ENCODE assay signal across 1 cellular context in the genomic region with DNA sequence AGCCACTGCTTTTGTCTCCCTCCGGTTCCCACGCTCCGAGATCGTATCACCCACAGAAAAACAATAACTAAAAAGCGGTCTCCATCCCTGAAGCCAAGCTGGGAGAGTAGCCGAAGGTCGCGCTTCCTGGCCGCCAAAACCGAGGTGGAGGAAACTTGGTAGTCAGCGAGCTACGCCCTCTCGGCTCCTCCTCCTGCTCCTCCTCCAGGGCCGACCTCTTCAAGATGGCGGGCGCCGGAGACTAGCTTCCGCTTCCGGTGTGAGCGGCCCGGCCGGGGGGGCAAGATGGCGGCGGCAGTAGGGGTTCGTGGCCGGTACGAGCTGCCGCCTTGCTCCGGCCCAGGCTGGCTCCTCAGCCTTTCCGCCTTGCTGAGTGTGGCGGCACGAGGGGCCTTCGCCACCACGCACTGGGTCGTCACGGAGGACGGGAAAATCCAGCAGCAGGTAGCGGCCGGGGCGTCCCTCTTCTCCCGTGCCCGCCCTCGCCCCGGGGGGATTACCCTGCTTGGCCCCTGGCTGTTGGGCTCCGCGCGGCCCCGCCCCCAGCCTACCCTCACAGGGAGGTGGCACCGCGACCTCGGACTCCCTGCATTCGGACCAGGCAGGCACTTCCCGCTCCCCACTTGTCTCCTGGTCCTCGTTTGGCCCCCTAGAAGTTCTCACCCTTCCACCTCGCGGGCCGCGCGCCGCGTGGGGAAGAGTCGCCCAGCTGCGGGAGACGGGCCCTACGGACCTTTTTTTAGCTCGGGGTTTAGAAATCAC.
A peak's percentile ranks its signal among the peaks of the same experiment; 100 is the strongest.
TF ChIP-seq lines count a peak whose summit lies in the region.

A gene with protein sequence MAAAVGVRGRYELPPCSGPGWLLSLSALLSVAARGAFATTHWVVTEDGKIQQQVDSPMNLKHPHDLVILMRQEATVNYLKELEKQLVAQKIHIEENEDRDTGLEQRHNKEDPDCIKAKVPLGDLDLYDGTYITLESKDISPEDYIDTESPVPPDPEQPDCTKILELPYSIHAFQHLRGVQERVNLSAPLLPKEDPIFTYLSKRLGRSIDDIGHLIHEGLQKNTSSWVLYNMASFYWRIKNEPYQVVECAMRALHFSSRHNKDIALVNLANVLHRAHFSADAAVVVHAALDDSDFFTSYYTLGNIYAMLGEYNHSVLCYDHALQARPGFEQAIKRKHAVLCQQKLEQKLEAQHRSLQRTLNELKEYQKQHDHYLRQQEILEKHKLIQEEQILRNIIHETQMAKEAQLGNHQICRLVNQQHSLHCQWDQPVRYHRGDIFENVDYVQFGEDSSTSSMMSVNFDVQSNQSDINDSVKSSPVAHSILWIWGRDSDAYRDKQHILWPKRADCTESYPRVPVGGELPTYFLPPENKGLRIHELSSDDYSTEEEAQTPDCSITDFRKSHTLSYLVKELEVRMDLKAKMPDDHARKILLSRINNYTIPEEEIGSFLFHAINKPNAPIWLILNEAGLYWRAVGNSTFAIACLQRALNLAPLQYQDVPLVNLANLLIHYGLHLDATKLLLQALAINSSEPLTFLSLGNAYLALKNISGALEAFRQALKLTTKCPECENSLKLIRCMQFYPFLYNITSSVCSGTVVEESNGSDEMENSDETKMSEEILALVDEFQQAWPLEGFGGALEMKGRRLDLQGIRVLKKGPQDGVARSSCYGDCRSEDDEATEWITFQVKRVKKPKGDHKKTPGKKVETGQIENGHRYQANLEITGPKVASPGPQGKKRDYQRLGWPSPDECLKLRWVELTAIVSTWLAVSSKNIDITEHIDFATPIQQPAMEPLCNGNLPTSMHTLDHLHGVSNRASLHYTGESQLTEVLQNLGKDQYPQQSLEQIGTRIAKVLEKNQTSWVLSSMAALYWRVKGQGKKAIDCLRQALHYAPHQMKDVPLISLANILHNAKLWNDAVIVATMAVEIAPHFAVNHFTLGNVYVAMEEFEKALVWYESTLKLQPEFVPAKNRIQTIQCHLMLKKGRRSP (plus strand): TSS at position 251 of the 762 bp plus-strand sequence. CDS start 35 bp downstream, at position 286.

TF ChIP-seq in GM12878, 131 proteins besides CTCF, POLR2A, EP300 and RAD21 (continued from another document and continues in another):
- TF ChIP-seq, protein P1, sequence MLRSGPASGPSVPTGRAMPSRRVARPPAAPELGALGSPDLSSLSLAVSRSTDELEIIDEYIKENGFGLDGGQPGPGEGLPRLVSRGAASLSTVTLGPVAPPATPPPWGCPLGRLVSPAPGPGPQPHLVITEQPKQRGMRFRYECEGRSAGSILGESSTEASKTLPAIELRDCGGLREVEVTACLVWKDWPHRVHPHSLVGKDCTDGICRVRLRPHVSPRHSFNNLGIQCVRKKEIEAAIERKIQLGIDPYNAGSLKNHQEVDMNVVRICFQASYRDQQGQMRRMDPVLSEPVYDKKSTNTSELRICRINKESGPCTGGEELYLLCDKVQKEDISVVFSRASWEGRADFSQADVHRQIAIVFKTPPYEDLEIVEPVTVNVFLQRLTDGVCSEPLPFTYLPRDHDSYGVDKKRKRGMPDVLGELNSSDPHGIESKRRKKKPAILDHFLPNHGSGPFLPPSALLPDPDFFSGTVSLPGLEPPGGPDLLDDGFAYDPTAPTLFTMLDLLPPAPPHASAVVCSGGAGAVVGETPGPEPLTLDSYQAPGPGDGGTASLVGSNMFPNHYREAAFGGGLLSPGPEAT (IDR thresholded peaks at IDR 0.05; ENCODE audit: low read depth), result peak; percentile 87
- peak; percentile 61; the same call in 1 of the 2 replicates for TF ChIP-seq CHD2 (IDR thresholded peaks at IDR 0.05; ENCODE audit: borderline replicate concordance, low read depth, low read length)
- TF ChIP-seq CREM (IDR thresholded peaks at IDR 0.05; ENCODE audit: low read depth), result peak; percentile 37; the same call in 1 of the 2 replicates
- no peak for TF ChIP-seq CBX3 (IDR thresholded peaks at IDR 0.05; ENCODE audit: borderline replicate concordance, low read depth)
- TF ChIP-seq ASH2L (IDR thresholded peaks at IDR 0.05; ENCODE audit: borderline replicate concordance, low read depth), result peak; percentile 96; the same call in 1 of the 2 replicates
- peak; percentile 46; the same call in 1 of the 2 replicates for TF ChIP-seq TCF12 (IDR thresholded peaks at IDR 0.05; ENCODE audit: low read depth, low read length)
- TF ChIP-seq RCOR1 (conservative IDR thresholded peaks at IDR 0.05; ENCODE audit: low read depth, low read length), result no peak
- peak; percentile 87; the same call in 1 of the 2 replicates for TF ChIP-seq BACH1 (IDR thresholded peaks at IDR 0.05; ENCODE audit: borderline replicate concordance)
- peak; percentile 66 for TF ChIP-seq RELA (IDR thresholded peaks at IDR 0.05; ENCODE audit: borderline replicate concordance, partially characterized antibody)
- TF ChIP-seq MEF2B (IDR thresholded peaks at IDR 0.05; ENCODE audit: partially characterized antibody, poor library complexity, severe bottlenecking), result peak; percentile 40
- peak; percentile 52 for TF ChIP-seq SIX5 (IDR thresholded peaks at IDR 0.05; ENCODE audit: low read depth, low read length, severe bottlenecking)
- TF ChIP-seq, protein P2, sequence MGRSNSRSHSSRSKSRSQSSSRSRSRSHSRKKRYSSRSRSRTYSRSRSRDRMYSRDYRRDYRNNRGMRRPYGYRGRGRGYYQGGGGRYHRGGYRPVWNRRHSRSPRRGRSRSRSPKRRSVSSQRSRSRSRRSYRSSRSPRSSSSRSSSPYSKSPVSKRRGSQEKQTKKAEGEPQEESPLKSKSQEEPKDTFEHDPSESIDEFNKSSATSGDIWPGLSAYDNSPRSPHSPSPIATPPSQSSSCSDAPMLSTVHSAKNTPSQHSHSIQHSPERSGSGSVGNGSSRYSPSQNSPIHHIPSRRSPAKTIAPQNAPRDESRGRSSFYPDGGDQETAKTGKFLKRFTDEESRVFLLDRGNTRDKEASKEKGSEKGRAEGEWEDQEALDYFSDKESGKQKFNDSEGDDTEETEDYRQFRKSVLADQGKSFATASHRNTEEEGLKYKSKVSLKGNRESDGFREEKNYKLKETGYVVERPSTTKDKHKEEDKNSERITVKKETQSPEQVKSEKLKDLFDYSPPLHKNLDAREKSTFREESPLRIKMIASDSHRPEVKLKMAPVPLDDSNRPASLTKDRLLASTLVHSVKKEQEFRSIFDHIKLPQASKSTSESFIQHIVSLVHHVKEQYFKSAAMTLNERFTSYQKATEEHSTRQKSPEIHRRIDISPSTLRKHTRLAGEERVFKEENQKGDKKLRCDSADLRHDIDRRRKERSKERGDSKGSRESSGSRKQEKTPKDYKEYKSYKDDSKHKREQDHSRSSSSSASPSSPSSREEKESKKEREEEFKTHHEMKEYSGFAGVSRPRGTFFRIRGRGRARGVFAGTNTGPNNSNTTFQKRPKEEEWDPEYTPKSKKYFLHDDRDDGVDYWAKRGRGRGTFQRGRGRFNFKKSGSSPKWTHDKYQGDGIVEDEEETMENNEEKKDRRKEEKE (IDR thresholded peaks at IDR 0.05), result no peak
- TF ChIP-seq, protein P3, sequence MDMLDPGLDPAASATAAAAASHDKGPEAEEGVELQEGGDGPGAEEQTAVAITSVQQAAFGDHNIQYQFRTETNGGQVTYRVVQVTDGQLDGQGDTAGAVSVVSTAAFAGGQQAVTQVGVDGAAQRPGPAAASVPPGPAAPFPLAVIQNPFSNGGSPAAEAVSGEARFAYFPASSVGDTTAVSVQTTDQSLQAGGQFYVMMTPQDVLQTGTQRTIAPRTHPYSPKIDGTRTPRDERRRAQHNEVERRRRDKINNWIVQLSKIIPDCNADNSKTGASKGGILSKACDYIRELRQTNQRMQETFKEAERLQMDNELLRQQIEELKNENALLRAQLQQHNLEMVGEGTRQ (IDR thresholded peaks at IDR 0.05; ENCODE audit: borderline replicate concordance, low read depth, low read length), result no peak
- no peak for TF ChIP-seq ZNF217 (IDR thresholded peaks at IDR 0.05)
- TF ChIP-seq, protein P4, sequence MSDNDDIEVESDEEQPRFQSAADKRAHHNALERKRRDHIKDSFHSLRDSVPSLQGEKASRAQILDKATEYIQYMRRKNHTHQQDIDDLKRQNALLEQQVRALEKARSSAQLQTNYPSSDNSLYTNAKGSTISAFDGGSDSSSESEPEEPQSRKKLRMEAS (IDR thresholded peaks at IDR 0.05; ENCODE audit: low read depth, low read length), result peak; percentile 7; the same call in 1 of the 2 replicates
- TF ChIP-seq PAX8 (IDR thresholded peaks at IDR 0.05), result no peak
- peak; percentile 85; the same call in 1 of the 2 replicates for TF ChIP-seq ZNF207 (IDR thresholded peaks at IDR 0.05; ENCODE audit: borderline replicate concordance)
- TF ChIP-seq GABPA (IDR thresholded peaks at IDR 0.05; ENCODE audit: low read depth), result peak; percentile 95
- no peak for TF ChIP-seq CHD4 (IDR thresholded peaks at IDR 0.05)
- TF ChIP-seq NR2C2 (IDR thresholded peaks at IDR 0.05; ENCODE audit: borderline replicate concordance, control insufficient read depth, insufficient read length, low read depth), result no peak
- TF ChIP-seq, protein P5, sequence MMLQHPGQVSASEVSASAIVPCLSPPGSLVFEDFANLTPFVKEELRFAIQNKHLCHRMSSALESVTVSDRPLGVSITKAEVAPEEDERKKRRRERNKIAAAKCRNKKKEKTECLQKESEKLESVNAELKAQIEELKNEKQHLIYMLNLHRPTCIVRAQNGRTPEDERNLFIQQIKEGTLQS (IDR thresholded peaks at IDR 0.05; ENCODE audit: borderline replicate concordance, extremely low read depth, low read depth, low read length), result no peak
- peak; percentile 63; the same call in 1 of the 2 replicates for TF ChIP-seq CBX5 (IDR thresholded peaks at IDR 0.05; ENCODE audit: low read depth)
- TF ChIP-seq ZBED1 (IDR thresholded peaks at IDR 0.05; ENCODE audit: borderline replicate concordance), result no peak
- no peak for TF ChIP-seq BRCA1 (IDR thresholded peaks at IDR 0.05; ENCODE audit: low read depth, low read length)
- peak; percentile 86 for TF ChIP-seq IKZF1 (conservative IDR thresholded peaks at IDR 0.05)
- no peak for TF ChIP-seq ZZZ3 (IDR thresholded peaks at IDR 0.05; ENCODE audit: control insufficient read depth, insufficient read length, low read depth)
- TF ChIP-seq STAT3 (IDR thresholded peaks at IDR 0.05; ENCODE audit: low read depth, low read length), result no peak
- peak; percentile 89 for TF ChIP-seq POLR2AphosphoS2 (IDR thresholded peaks at IDR 0.05; ENCODE audit: low read depth, low read length)
- TF ChIP-seq ESRRA (IDR thresholded peaks at IDR 0.05; ENCODE audit: low read length), result no peak
- TF ChIP-seq NR2F1 (conservative IDR thresholded peaks at IDR 0.05), result peak; percentile 72; the same call in 1 of the 2 replicates
- TF ChIP-seq HDAC2 (IDR thresholded peaks at IDR 0.05), result no peak
- TF ChIP-seq MXI1 (IDR thresholded peaks at IDR 0.05; ENCODE audit: low read depth, low read length), result peak; percentile 35; the same call in 1 of the 2 replicates
- TF ChIP-seq, protein P6, sequence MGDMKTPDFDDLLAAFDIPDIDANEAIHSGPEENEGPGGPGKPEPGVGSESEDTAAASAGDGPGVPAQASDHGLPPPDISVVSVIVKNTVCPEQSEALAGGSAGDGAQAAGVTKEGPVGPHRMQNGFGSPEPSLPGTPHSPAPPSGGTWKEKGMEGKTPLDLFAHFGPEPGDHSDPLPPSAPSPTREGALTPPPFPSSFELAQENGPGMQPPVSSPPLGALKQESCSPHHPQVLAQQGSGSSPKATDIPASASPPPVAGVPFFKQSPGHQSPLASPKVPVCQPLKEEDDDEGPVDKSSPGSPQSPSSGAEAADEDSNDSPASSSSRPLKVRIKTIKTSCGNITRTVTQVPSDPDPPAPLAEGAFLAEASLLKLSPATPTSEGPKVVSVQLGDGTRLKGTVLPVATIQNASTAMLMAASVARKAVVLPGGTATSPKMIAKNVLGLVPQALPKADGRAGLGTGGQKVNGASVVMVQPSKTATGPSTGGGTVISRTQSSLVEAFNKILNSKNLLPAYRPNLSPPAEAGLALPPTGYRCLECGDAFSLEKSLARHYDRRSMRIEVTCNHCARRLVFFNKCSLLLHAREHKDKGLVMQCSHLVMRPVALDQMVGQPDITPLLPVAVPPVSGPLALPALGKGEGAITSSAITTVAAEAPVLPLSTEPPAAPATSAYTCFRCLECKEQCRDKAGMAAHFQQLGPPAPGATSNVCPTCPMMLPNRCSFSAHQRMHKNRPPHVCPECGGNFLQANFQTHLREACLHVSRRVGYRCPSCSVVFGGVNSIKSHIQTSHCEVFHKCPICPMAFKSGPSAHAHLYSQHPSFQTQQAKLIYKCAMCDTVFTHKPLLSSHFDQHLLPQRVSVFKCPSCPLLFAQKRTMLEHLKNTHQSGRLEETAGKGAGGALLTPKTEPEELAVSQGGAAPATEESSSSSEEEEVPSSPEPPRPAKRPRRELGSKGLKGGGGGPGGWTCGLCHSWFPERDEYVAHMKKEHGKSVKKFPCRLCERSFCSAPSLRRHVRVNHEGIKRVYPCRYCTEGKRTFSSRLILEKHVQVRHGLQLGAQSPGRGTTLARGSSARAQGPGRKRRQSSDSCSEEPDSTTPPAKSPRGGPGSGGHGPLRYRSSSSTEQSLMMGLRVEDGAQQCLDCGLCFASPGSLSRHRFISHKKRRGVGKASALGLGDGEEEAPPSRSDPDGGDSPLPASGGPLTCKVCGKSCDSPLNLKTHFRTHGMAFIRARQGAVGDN (IDR thresholded peaks at IDR 0.05), result no peak; the same call in 1 of the 2 replicates
- TF ChIP-seq, protein P7, sequence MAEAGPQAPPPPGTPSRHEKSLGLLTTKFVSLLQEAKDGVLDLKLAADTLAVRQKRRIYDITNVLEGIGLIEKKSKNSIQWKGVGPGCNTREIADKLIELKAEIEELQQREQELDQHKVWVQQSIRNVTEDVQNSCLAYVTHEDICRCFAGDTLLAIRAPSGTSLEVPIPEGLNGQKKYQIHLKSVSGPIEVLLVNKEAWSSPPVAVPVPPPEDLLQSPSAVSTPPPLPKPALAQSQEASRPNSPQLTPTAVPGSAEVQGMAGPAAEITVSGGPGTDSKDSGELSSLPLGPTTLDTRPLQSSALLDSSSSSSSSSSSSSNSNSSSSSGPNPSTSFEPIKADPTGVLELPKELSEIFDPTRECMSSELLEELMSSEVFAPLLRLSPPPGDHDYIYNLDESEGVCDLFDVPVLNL (IDR thresholded peaks at IDR 0.05; ENCODE audit: low read depth, low read length), result no peak; the same call in 1 of the 2 replicates
- TF ChIP-seq SRF (IDR thresholded peaks at IDR 0.05; ENCODE audit: low read depth in 2 of 2, low read length in 2 of 2), result 0 out of 4 replicates have a peak, but pooled peaks of 1 of the 2 experiments have one; percentile 41
- TF ChIP-seq NR2C1 (IDR thresholded peaks at IDR 0.05), result peak; percentile 97
- peak; percentile 89 for TF ChIP-seq GATAD2B (conservative IDR thresholded peaks at IDR 0.05; ENCODE audit: low read depth)
- 0 out of 2 replicates have a peak, but pooled peaks have one; percentile 4 for TF ChIP-seq SPI1 (IDR thresholded peaks at IDR 0.05; ENCODE audit: borderline replicate concordance, insufficient read depth, low read depth, low read length)
- no peak for TF ChIP-seq MTA3 (IDR thresholded peaks at IDR 0.05; ENCODE audit: borderline replicate concordance, low read length)
- TF ChIP-seq POU2F2 (IDR thresholded peaks at IDR 0.05; ENCODE audit: borderline replicate concordance, low read depth, low read length), result peak; percentile 89; the same call in 2 of the 3 replicates
- TF ChIP-seq NRF1 (conservative IDR thresholded peaks at IDR 0.05; ENCODE audit: low read depth, low read length), result no peak
